25 cellular contexts compared by ENCODE assay signal in genomic region chr22:46687460-46687859, GRCh38.
"Had no signal": no experiment of that assay in that cellular context is flagged by ENCODE, and none has a peak within 500 bp of the region (broad histone marks: within the 10 kb centered on the region; RNA-seq: fewer than 3 reads in every experiment).

No MANE protein-coding gene starts in this region.

- H3K27ac ChIP-seq: lower lobe of right lung, pancreas, sigmoid colon, skin epidermis had no signal

- H3K27me3 Mint-ChIP-seq: progenitor cell of endocrine pancreas had no signal

- H3K27me3 ChIP-seq: esophagus squamous epithelium, pancreas, sigmoid colon, stomach had no signal

- H3K36me3 Mint-ChIP-seq: natural killer cell had no signal

- H3K9me3 ChIP-seq: esophagus squamous epithelium, lower lobe of right lung, pancreas, sigmoid colon, stomach had no signal

- FAIRE-seq: colon, islet of Langerhans, pancreas had no signal

- DNase-seq: cerebellar nuclear complex; dermis blood vessel endothelial cell; esophagus squamous epithelium; foreskin fibroblast; head of caudate nucleus; hypothalamus; kidney glomerular epithelial cell; lower lobe of right lung; natural killer cell; occipital lobe; stimulated activated CD4-positive, alpha-beta T cell treated with anti-CD3 and anti-CD28 coated beads, Interleukin-2, amount 100 ng/mL, for 24 hours; stimulated activated CD4-positive, alpha-beta T cell treated with anti-CD3 and anti-CD28 coated beads, Interleukin-4, amount 100 ng/mL, for 4 hours; stimulated activated naive B cell treated with anti-CD40 and anti-IgM and Interleukin-4, amounts not matched to agents 10 μg/mL and 1 μg/mL and 100 μg/mL, for 72 hours; stomach; trophoblast cell had no signal

- H3K4me1 Mint-ChIP-seq: mesothelial cell of epicardium, neural crest cell had no signal

- H3K27ac Mint-ChIP-seq: memory B cell, mesothelial cell of epicardium, natural killer cell, progenitor cell of endocrine pancreas had no signal

- H3K9me3 Mint-ChIP-seq: memory B cell; mesothelial cell of epicardium; natural killer cell; neural crest cell; stimulated activated naive B cell treated with anti-CD40 and anti-IgM and Interleukin-4, amounts not matched to agents 10 μg/mL and 1 μg/mL and 100 μg/mL, for 72 hours had no signal

- ATAC-seq: left lobe of liver; lower lobe of right lung; natural killer cell; pancreas; stimulated activated naive B cell treated with anti-CD40 and anti-IgM and Interleukin-4, amounts not matched to agents 10 μg/mL and 1 μg/mL and 100 μg/mL, for 72 hours had no signal

- H3K4me3 ChIP-seq: esophagus squamous epithelium, lower lobe of right lung, pancreas, sigmoid colon, skin epidermis, stomach had no signal

- H3K4me3 Mint-ChIP-seq: memory B cell; mesothelial cell of epicardium; natural killer cell; neural crest cell; stimulated activated naive B cell treated with anti-CD40 and anti-IgM and Interleukin-4, amounts not matched to agents 10 μg/mL and 1 μg/mL and 100 μg/mL, for 72 hours had no signal
